17 cellular contexts compared by ENCODE assay signal in genomic region chr15:69341356-69341755, GRCh38. TPM values are rescaled to one million over a fixed set of nuclear protein-coding genes. Genes with fewer than 3 reads are reported as not detected.
DNase-seq lines count a peak whose midpoint lies in the region; ATAC-seq and TF ChIP-seq lines count a peak whose summit lies in the region.
"Had no signal": no experiment of that assay in that cellular context is flagged by ENCODE, and none has a peak within 500 bp of the region (broad histone marks: within the 10 kb centered on the region; RNA-seq: fewer than 3 reads in every experiment).

No MANE protein-coding gene starts in this region.

- TF ChIP-seq POLR2A in lower leg skin (IDR thresholded peaks at IDR 0.05): no peak

- H3K4me3 ChIP-seq in mammary epithelial cell (replicated peaks in 1 of 3; ENCODE audit: insufficient read depth in 1 of 3, low read depth in 2 of 3, low read length in 3 of 3) (no peak overlapping the region), lower leg skin (ENCODE audit: low read depth, poor library complexity, severe bottlenecking) (no peak overlapping the region)
- no peak overlapping the region for H3K4me3 ChIP-seq in naive thymus-derived CD4-positive, alpha-beta T cell (ENCODE audit: low read length)
- H3K4me3 ChIP-seq: BLaER1 had no signal

- no peaks in the 10 kb centered on the region for H3K36me3 Mint-ChIP-seq in naive thymus-derived CD4-positive, alpha-beta T cell
- H3K36me3 Mint-ChIP-seq: CD8-positive, alpha-beta memory T cell had no signal

- TF ChIP-seq CTCF in mammary epithelial cell (conservative IDR thresholded peaks at IDR 0.05 in 1 of 2, IDR thresholded peaks at IDR 0.05 in 1 of 2; ENCODE audit: extremely low read depth in 1 of 2, insufficient read depth in 1 of 2, low read depth in 1 of 2, low read length in 2 of 2): no peak
- no peak for TF ChIP-seq CTCF in lower leg skin (IDR thresholded peaks at IDR 0.05)

- dilution Hi-C loops in mammary epithelial cell (cut with HindIII; ENCODE audit: low sequenced_read_pairs): no loop called here

- no peak overlapping the region for H3K4me3 Mint-ChIP-seq in naive thymus-derived CD4-positive, alpha-beta T cell
- H3K4me3 Mint-ChIP-seq: CD8-positive, alpha-beta memory T cell; H9 had no signal

- no peaks in the 10 kb centered on the region for H3K36me3 ChIP-seq in mammary epithelial cell (ENCODE audit: insufficient read depth, low read length)
- no peaks in the 10 kb centered on the region for H3K36me3 ChIP-seq in naive thymus-derived CD4-positive, alpha-beta T cell (ENCODE audit: control insufficient read depth in 2 of 3, insufficient read depth in 3 of 3, low read length in 3 of 3)
- H3K36me3 ChIP-seq: BLaER1 had no signal

- no peak overlapping the region for H3K9ac ChIP-seq in mammary epithelial cell (ENCODE audit: insufficient read depth, low read length)
- H3K9ac ChIP-seq: BLaER1 had no signal

- H3K9me3 ChIP-seq in mammary epithelial cell (replicated peaks; ENCODE audit: insufficient read depth, low read length): no peaks in the 10 kb centered on the region
- no peaks in the 10 kb centered on the region for H3K9me3 ChIP-seq in naive thymus-derived CD4-positive, alpha-beta T cell (ENCODE audit: control insufficient read depth in 2 of 3, low read length in 3 of 3)
- H3K9me3 ChIP-seq: Caco-2 had no signal

- peaks cover 0 to 16% (median 0%) of the 10 kb centered on the region in 5 donors for H3K27me3 Mint-ChIP-seq in naive thymus-derived CD4-positive, alpha-beta T cell

- peak; percentile 69 for DNase-seq in ELR (ENCODE audit: low read depth)
- peak; percentile 5 for DNase-seq in M059J (ENCODE audit: low read depth)
- peak; percentile 70 for DNase-seq in mammary epithelial cell
- no peak for DNase-seq in mucosa of gallbladder (ENCODE audit: low spot score)
- no peak for DNase-seq in naive thymus-derived CD4-positive, alpha-beta T cell
- no peak for DNase-seq in lower leg skin (ENCODE audit: low spot score in 2 of 2)
- DNase-seq: 8988T; AML-193; Caco-2; CD8-positive, alpha-beta memory T cell; DMS53; GOT3; H9 had no signal

- CTCF ChIA-PET in mammary epithelial cell (lab: Charles Lee; ENCODE audit: low non-redundant PET): no interaction called here
- CTCF ChIA-PET in naive thymus-derived CD4-positive, alpha-beta T cell (lab: Charles Lee): no interaction called here

- H3K27me3 ChIP-seq in mammary epithelial cell (ENCODE audit: insufficient read depth, low read length): no peaks in the 10 kb centered on the region
- no peaks in the 10 kb centered on the region for H3K27me3 ChIP-seq in naive thymus-derived CD4-positive, alpha-beta T cell (ENCODE audit: control insufficient read depth in 2 of 2, insufficient read depth in 2 of 2, low read length in 2 of 2)
- H3K27me3 ChIP-seq: BLaER1 had no signal

- in situ Hi-C loops in mammary epithelial cell (cut with MboI; ENCODE audit: low sequenced_read_pairs in 2 of 2): no loop called here

- peaks cover 0 to 6% (median 0%) of the 10 kb centered on the region in 11 donors for H3K9me3 Mint-ChIP-seq in naive thymus-derived CD4-positive, alpha-beta T cell
- H3K9me3 Mint-ChIP-seq: CD8-positive, alpha-beta memory T cell; H9 had no signal

- no TSS peak for BruUV-seq in mammary epithelial cell (replicated peaks; lab: Mats Ljungman, UMichigan)

- H3K4me1 Mint-ChIP-seq in naive thymus-derived CD4-positive, alpha-beta T cell: peaks cover 0 to 5% (median 0%) of the 10 kb centered on the region in 7 donors
- H3K4me1 Mint-ChIP-seq: CD8-positive, alpha-beta memory T cell had no signal

- H2AFZ ChIP-seq in mammary epithelial cell (ENCODE audit: low read depth, low read length): no peak overlapping the region

- peak; percentile 66 for ATAC-seq in esophagus mucosa
- ATAC-seq in naive thymus-derived CD4-positive, alpha-beta T cell: no peak
- no peak for ATAC-seq in HG03521 (IDR thresholded peaks at IDR 0.05; ENCODE audit: unreplicated experiment)
- ATAC-seq: HepG2 had no signal

- no peak overlapping the region for H3K27ac ChIP-seq in mammary epithelial cell (ENCODE audit: insufficient read depth, low read depth, low read length)
- H3K27ac ChIP-seq in naive thymus-derived CD4-positive, alpha-beta T cell (ENCODE audit: low read depth, low read length): no peak overlapping the region
- H3K27ac ChIP-seq: BLaER1 had no signal

- no peak overlapping the region for H3K4me2 ChIP-seq in mammary epithelial cell (ENCODE audit: insufficient read depth, low read depth, low read length)
- H3K4me2 ChIP-seq: BLaER1 had no signal

- H3K27ac Mint-ChIP-seq in naive thymus-derived CD4-positive, alpha-beta T cell: no peak overlapping the region
- H3K27ac Mint-ChIP-seq: CD8-positive, alpha-beta memory T cell; H9 had no signal

- POLR2A ChIA-PET in naive thymus-derived CD4-positive, alpha-beta T cell (lab: Charles Lee): no interaction called here

- 73% methylated on average over 3 of the region's 3 CpGs for WGBS in mammary epithelial cell (ENCODE audit: low coverage, missing lambda C conversion rate)
- 93 to 95% methylated on average over 3 of the region's 3 CpGs for WGBS in lower leg skin, 2 donors

- no peaks in the 10 kb centered on the region for H4K20me1 ChIP-seq in mammary epithelial cell (ENCODE audit: insufficient read depth, low read length)
- H4K20me1 ChIP-seq: BLaER1 had no signal

- intact Hi-C loops in mammary epithelial cell (cut with micrococcal nuclease) (no loop called here), lower leg skin (cut with DNase I; ENCODE audit: low total_unique reads) (no loop called here)
- intact Hi-C loops in naive thymus-derived CD4-positive, alpha-beta T cell (cut with micrococcal nuclease): no loop called here

- H3K79me2 ChIP-seq in mammary epithelial cell (ENCODE audit: insufficient read depth, low read length): no peaks in the 10 kb centered on the region

- H3K4me1 ChIP-seq in mammary epithelial cell (ENCODE audit: insufficient read depth, low read length): no peaks in the 10 kb centered on the region
- no peaks in the 10 kb centered on the region for H3K4me1 ChIP-seq in naive thymus-derived CD4-positive, alpha-beta T cell (ENCODE audit: control insufficient read depth in 2 of 2, insufficient read depth in 2 of 2, low read length in 2 of 2)
- H3K4me1 ChIP-seq: BLaER1 had no signal

RNA-seq across cellular contexts. Expression of gene PAQR5, which starts 42.6 kb away (rescaled TPM):
- 1.3 and 3.5 TPM in 2 replicates for total RNA-seq in M059J (2014; rRNA removed; shearing (Covaris generic))
- total RNA-seq in mammary epithelial cell: 1 to 10 TPM in 1 of 2 donors, under 1 TPM in 1; 0.66 to 1.5 TPM
- 19.2 TPM for polyA plus RNA-seq in mammary epithelial cell
- 37.7 TPM for polyA minus RNA-seq in mammary epithelial cell
- 13.6 TPM for total RNA-seq in esophagus mucosa
- 20.5 TPM for total RNA-seq in mucosa of gallbladder
- under 1 TPM in 1 of 5 experiments, not detected in 4; 0.11 TPM for total RNA-seq in naive thymus-derived CD4-positive, alpha-beta T cell
- not detected for polyA plus RNA-seq in naive thymus-derived CD4-positive, alpha-beta T cell
- total RNA-seq in lower leg skin: 10 to 100 TPM in 1 of 4 donors, 1 to 10 TPM in 3; 4.2 to 16.4 (median 6.8) TPM
- total RNA-seq: CD8-positive, alpha-beta memory T cell had no signal
- polyA plus RNA-seq: CD8-positive, alpha-beta memory T cell had no signal

Comparison
In these comparisons a context has a peak if more than half of its experiments do, and no peak if none do; other contexts are left out.
1. DNase-seq: peak in ELR (single experiment), M059J (single experiment) and mammary epithelial cell (single experiment); none in mucosa of gallbladder (single experiment), naive thymus-derived CD4-positive, alpha-beta T cell (0 of 9) and lower leg skin (0 of 2).